In genomic region chr9:35057271-35057620, GRCh38 we compare ENCODE assay signal across 14 cellular contexts. TPM values are rescaled to one million over a fixed set of nuclear protein-coding genes. Genes with fewer than 3 reads are reported as not detected.
DNase-seq lines count a peak whose midpoint lies in the region; ATAC-seq, FAIRE-seq and TF ChIP-seq lines count a peak whose summit lies in the region.
"Had no signal": no experiment of that assay in that cellular context is flagged by ENCODE, and none has a peak within 500 bp of the region (broad histone marks: within the 10 kb centered on the region; RNA-seq: fewer than 3 reads in every experiment).

No MANE protein-coding gene starts in this region.

- TF ChIP-seq RAD21 in GM12878 (IDR thresholded peaks at IDR 0.05; ENCODE audit: insufficient read depth, low read depth, low read length) = no peak

- H3K9ac ChIP-seq in GM12878 (ENCODE audit: control insufficient read depth, insufficient read depth, low read length) = no peak overlapping the region

- FAIRE-seq in GM12878 (lab: Jason Lieb, UNC) = no peak
- FAIRE-seq: A204.1 had no signal

- DNase-seq in activated T-cell treated with anti-CD3 and anti-CD28 coated beads, Interleukin-2, amount 50 U/mL, for 24 hours = no peak
- no peak for DNase-seq in activated T-cell treated with anti-CD3 and anti-CD28 coated beads, Interleukin-2, amount 50 U/mL, for 1 hour
- DNase-seq in CD4-positive, alpha-beta memory T cell = no peak
- no peak for DNase-seq in GM12878 (ENCODE audit: low read depth, low spot score)
- no peak for DNase-seq in stimulated activated CD4-positive, alpha-beta T cell treated with anti-CD3 and anti-CD28 coated beads, Interleukin-4, amount 100 ng/mL, for 4 hours
- DNase-seq: DMS53, H9, NCI-H2029, NCI-H2171 treated with DMSO at 0.1 percent for 48 hours, NCI-H774, PC-9 had no signal

- H3K36me3 ChIP-seq in CD4-positive, alpha-beta memory T cell (ENCODE audit: insufficient read depth, low read length) = peaks cover 66% of the 10 kb centered on the region
- H3K36me3 ChIP-seq in GM12878 (ENCODE audit: control insufficient read depth in 2 of 2, insufficient read depth in 2 of 2, low read length in 1 of 2) = peaks cover 35 to 52% of the 10 kb centered on the region in 2 experiments

- H3K27me3 ChIP-seq in CD4-positive, alpha-beta memory T cell (ENCODE audit: insufficient read depth, low read length) = no peaks in the 10 kb centered on the region
- H3K27me3 ChIP-seq in GM12878 (replicated peaks in 1 of 2; ENCODE audit: control insufficient read depth in 2 of 2, insufficient read depth in 2 of 2, low read length in 1 of 2) = no peaks in the 10 kb centered on the region

- no peaks in the 10 kb centered on the region for H3K4me1 Mint-ChIP-seq in activated T-cell treated with anti-CD3 and anti-CD28 coated beads, Interleukin-2, amount 50 U/mL, for 24 hours (ENCODE audit: low read depth)
- peaks cover 0 to 7% (median under 1%) of the 10 kb centered on the region in 4 donors for H3K4me1 Mint-ChIP-seq in CD4-positive, alpha-beta memory T cell
- H3K4me1 Mint-ChIP-seq: H9 had no signal

- WGBS in GM12878 (ENCODE audit: insufficient coverage, insufficient replicate concordance, low lambda C conversion rate, missing lambda C conversion rate) = 93% methylated on average over 8 of the region's 8 CpGs

- intact Hi-C loops in CD4-positive, alpha-beta memory T cell (cut with micrococcal nuclease) = no loop called here
- intact Hi-C loops in GM12878 (cut with micrococcal nuclease; ENCODE audit: unreplicated experiment) = no loop called here

- H2AFZ ChIP-seq in GM12878 (ENCODE audit: control insufficient read depth, low read depth, low read length) = no peak overlapping the region
- H2AFZ ChIP-seq: PC-9 had no signal

- in situ Hi-C loops in GM12878 (cut with MboI) = no loop called here

- no peak overlapping the region for H3K27ac ChIP-seq in CD4-positive, alpha-beta memory T cell (ENCODE audit: low read depth, low read length)
- no peak overlapping the region for H3K27ac ChIP-seq in GM12878 (ENCODE audit: control insufficient read depth, insufficient read depth)
- H3K27ac ChIP-seq: C4-2B, PC-9 had no signal

- ATAC-seq in GM12878 (no peak), GM21737 (IDR thresholded peaks at IDR 0.05; ENCODE audit: unreplicated experiment) (no peak)

- CTCF ChIA-PET in CD4-positive, alpha-beta memory T cell (lab: Charles Lee; ENCODE audit: partially characterized antibody) = no interaction called here
- CTCF ChIA-PET in GM12878 (lab: Yijun Ruan, JAX) = no interaction called here

- H3K4me1 ChIP-seq in CD4-positive, alpha-beta memory T cell (ENCODE audit: insufficient read depth, low read length) = no peaks in the 10 kb centered on the region
- H3K4me1 ChIP-seq in GM12878 (ENCODE audit: control insufficient read depth, insufficient read depth, low read length) = no peaks in the 10 kb centered on the region

- SMC1A ChIA-PET in GM12878 (lab: Charles Lee; ENCODE audit: uncharacterized antibody, unreplicated experiment) = no interaction called here

- H3K4me3 Mint-ChIP-seq in activated T-cell treated with anti-CD3 and anti-CD28 coated beads, Interleukin-2, amount 50 U/mL, for 24 hours = no peak overlapping the region
- H3K4me3 Mint-ChIP-seq in CD4-positive, alpha-beta memory T cell = no peak overlapping the region
- H3K4me3 Mint-ChIP-seq: H9 had no signal

- no peak for TF ChIP-seq CTCF in GM12878 (IDR thresholded peaks at IDR 0.05 in 2 of 3, conservative IDR thresholded peaks at IDR 0.05 in 1 of 3; ENCODE audit: control insufficient read depth in 2 of 3, extremely low read depth in 1 of 3, insufficient read depth in 1 of 3, low read depth in 3 of 3, low read length in 3 of 3)

- H3K4me2 ChIP-seq in GM12878 (ENCODE audit: control insufficient read depth, insufficient read depth) = no peak overlapping the region
- H3K4me2 ChIP-seq: PC-9 had no signal

- RAD21 ChIA-PET in GM12878 (lab: Charles Lee; ENCODE audit: unreplicated experiment) = interaction anchor here (1.3 kb wide), 1 partner anchor 158 kb away, joined by 4 read pairs; no protein-coding TSS in a partner anchor

- H3K9me3 Mint-ChIP-seq in activated T-cell treated with anti-CD3 and anti-CD28 coated beads, Interleukin-2, amount 50 U/mL, for 24 hours = no peaks in the 10 kb centered on the region
- H3K9me3 Mint-ChIP-seq in CD4-positive, alpha-beta memory T cell = no peaks in the 10 kb centered on the region
- H3K9me3 Mint-ChIP-seq: H9 had no signal

- no peaks in the 10 kb centered on the region for H3K27me3 Mint-ChIP-seq in activated T-cell treated with anti-CD3 and anti-CD28 coated beads, Interleukin-2, amount 50 U/mL, for 24 hours
- no peaks in the 10 kb centered on the region for H3K27me3 Mint-ChIP-seq in CD4-positive, alpha-beta memory T cell

- no peaks in the 10 kb centered on the region; the same call in 1 of the 2 replicates for H3K79me2 ChIP-seq in GM12878 (ENCODE audit: control insufficient read depth, insufficient read depth, low read length)

- peaks cover 3% of the 10 kb centered on the region; the same call in 1 of the 2 replicates for H4K20me1 ChIP-seq in GM12878 (ENCODE audit: control insufficient read depth, insufficient read depth)

- TF ChIP-seq EP300 in GM12878 (IDR thresholded peaks at IDR 0.05; ENCODE audit: borderline replicate concordance in 1 of 2, control insufficient read depth in 1 of 2, low read depth in 2 of 2, low read length in 2 of 2) = no peak

- BruUV-seq in GM12878 (replicated peaks; lab: Mats Ljungman, UMichigan) = no TSS peak

- H3K4me3 ChIP-seq in CD4-positive, alpha-beta memory T cell (ENCODE audit: low read length in 2 of 2) = no peak overlapping the region
- no peak overlapping the region for H3K4me3 ChIP-seq in GM12878
- H3K4me3 ChIP-seq: PC-9 had no signal

- H3K9me3 ChIP-seq in CD4-positive, alpha-beta memory T cell (ENCODE audit: control insufficient read depth in 1 of 2, low read length in 2 of 2) = no peaks in the 10 kb centered on the region
- no peaks in the 10 kb centered on the region for H3K9me3 ChIP-seq in GM12878 (replicated peaks; ENCODE audit: control insufficient read depth, insufficient read depth, low read length)

- POLR2A ChIA-PET in CD4-positive, alpha-beta memory T cell (lab: Charles Lee; ENCODE audit: partially characterized antibody) = no interaction called here
- POLR2A ChIA-PET in GM12878 (lab: Charles Lee) = no interaction called here

- H3K36me3 Mint-ChIP-seq in activated T-cell treated with anti-CD3 and anti-CD28 coated beads, Interleukin-2, amount 50 U/mL, for 24 hours (ENCODE audit: low read depth) = peaks cover 98% of the 10 kb centered on the region
- H3K36me3 Mint-ChIP-seq in CD4-positive, alpha-beta memory T cell = peaks cover 73 to 94% of the 10 kb centered on the region in 2 donors

- H3K27ac Mint-ChIP-seq in activated T-cell treated with anti-CD3 and anti-CD28 coated beads, Interleukin-2, amount 50 U/mL, for 24 hours = peak overlapping the region; percentile 51
- H3K27ac Mint-ChIP-seq in CD4-positive, alpha-beta memory T cell = peak overlapping the region in 5 of 7 donors; percentile 19 to 57 (median 41)

- peak; percentile 43; the same call in 1 of the 2 replicates for TF ChIP-seq POLR2A in GM12878 (IDR thresholded peaks at IDR 0.05; ENCODE audit: low read depth, low read length)

RNA-seq across cellular contexts. Expression of gene VCP, which starts 15.2 kb away (rescaled TPM):
- 100 to 1,000 TPM; 156 to 157 TPM for total RNA-seq in CD4-positive, alpha-beta memory T cell
- polyA plus RNA-seq in CD4-positive, alpha-beta memory T cell = 100 to 1,000 TPM; 195 to 206 TPM
- 152 and 164 TPM in 2 replicates for total RNA-seq in GM12878 (2013; cell fraction: nucleolus; rRNA removed)
- total RNA-seq in GM12878 (2014; rRNA removed) (314 and 327 TPM in 2 replicates), GM12878 (2014; rRNA removed; fragmentation: Illumina TruSeq; extraction: Trizol) (214 and 236 TPM in 2 replicates), GM12878 (2021) (245 and 247 TPM in 2 replicates)
- 109 TPM for polyA plus RNA-seq in GM12878 (2011; ENCODE audit: low read depth)
- polyA plus RNA-seq in GM12878 (2011; rRNA removed) (235 and 302 TPM in 2 replicates), GM12878 (2014; fragmentation: Illumina TruSeq; extraction: Trizol) (202 and 241 TPM in 2 replicates), GM12878 (2014; fragmentation: Nextera tagmentation; extraction: Ambion mirVana) (10 to 100 TPM in 1 of 2 experiments, 1 to 10 TPM in 1; 7.4 to 22.3 TPM), GM12878 (2014; rRNA removed) (171 and 191 TPM in 2 replicates), GM12878 (2016; fragmentation: Nextera tagmentation; extraction: Ambion mirVana) (100 to 1,000 TPM; 306 to 317 TPM)
- 229 and 318 TPM in 2 replicates for polyA plus RNA-seq in GM12878 (2011; cell fraction: cytosol; rRNA removed)
- 222 and 297 TPM in 2 replicates for polyA plus RNA-seq in GM12878 (2011; cell fraction: nucleus; rRNA removed)
- polyA plus RNA-seq in GM12878 (2012) = 160 and 192 TPM in 2 replicates
- 402 and 430 TPM in 2 replicates for polyA minus RNA-seq in GM12878 (2011; rRNA and poly(A)+ RNA removed)
- polyA minus RNA-seq in GM12878 (2011; cell fraction: cytosol; rRNA and poly(A)+ RNA removed) = 128 and 166 TPM in 2 replicates
- polyA minus RNA-seq in GM12878 (2011; cell fraction: nucleus; rRNA and poly(A)+ RNA removed) = 99.5 and 186 TPM in 2 replicates

RNA-seq across cellular contexts. Expression of gene FANCG, which starts 22.5 kb away (rescaled TPM):
- total RNA-seq in CD4-positive, alpha-beta memory T cell = 10 to 100 TPM; 24.0 to 27.9 TPM
- polyA plus RNA-seq in CD4-positive, alpha-beta memory T cell = 10 to 100 TPM in 1 of 2 donors, 1 to 10 TPM in 1; 2.9 to 12.5 TPM
- total RNA-seq in GM12878 (2013; cell fraction: nucleolus; rRNA removed) = 62.9 and 69.6 TPM in 2 replicates
- total RNA-seq in GM12878 (2014; rRNA removed) (45.0 and 45.9 TPM in 2 replicates), GM12878 (2014; rRNA removed; fragmentation: Illumina TruSeq; extraction: Trizol) (39.5 TPM in 2 replicates), GM12878 (2021) (59.0 and 66.5 TPM in 2 replicates)
- 24.4 TPM for polyA plus RNA-seq in GM12878 (2011; ENCODE audit: low read depth)
- polyA plus RNA-seq in GM12878 (2011; rRNA removed) (27.2 and 33.7 TPM in 2 replicates), GM12878 (2014; fragmentation: Illumina TruSeq; extraction: Trizol) (49.7 and 54.8 TPM in 2 replicates), GM12878 (2014; fragmentation: Nextera tagmentation; extraction: Ambion mirVana) (10 to 100 TPM; 16.4 to 24.2 TPM), GM12878 (2014; rRNA removed) (45.8 and 54.7 TPM in 2 replicates), GM12878 (2016; fragmentation: Nextera tagmentation; extraction: Ambion mirVana) (10 to 100 TPM; 76.9 to 78.7 TPM)
- 37.5 and 43.1 TPM in 2 replicates for polyA plus RNA-seq in GM12878 (2011; cell fraction: cytosol; rRNA removed)
- polyA plus RNA-seq in GM12878 (2011; cell fraction: nucleus; rRNA removed) = 153 and 180 TPM in 2 replicates
- polyA plus RNA-seq in GM12878 (2012) = 34.4 and 41.0 TPM in 2 replicates
- 30.6 and 40.0 TPM in 2 replicates for polyA minus RNA-seq in GM12878 (2011; rRNA and poly(A)+ RNA removed)
- polyA minus RNA-seq in GM12878 (2011; cell fraction: cytosol; rRNA and poly(A)+ RNA removed) = 15.1 and 15.5 TPM in 2 replicates
- 59.7 and 103 TPM in 2 replicates for polyA minus RNA-seq in GM12878 (2011; cell fraction: nucleus; rRNA and poly(A)+ RNA removed)

RNA-seq across cellular contexts. Expression of gene PIGO, which starts 39.1 kb away (rescaled TPM):
- 10 to 100 TPM; 23.4 to 29.7 TPM for total RNA-seq in CD4-positive, alpha-beta memory T cell
- 10 to 100 TPM; 17.9 to 25.2 TPM for polyA plus RNA-seq in CD4-positive, alpha-beta memory T cell
- total RNA-seq in GM12878 (2013; cell fraction: nucleolus; rRNA removed) = 34.5 and 37.3 TPM in 2 replicates
- total RNA-seq in GM12878 (2014; rRNA removed) (18.4 and 19.0 TPM in 2 replicates), GM12878 (2014; rRNA removed; fragmentation: Illumina TruSeq; extraction: Trizol) (7.6 and 8.2 TPM in 2 replicates), GM12878 (2021) (19.9 and 23.2 TPM in 2 replicates)
- 8.0 TPM for polyA plus RNA-seq in GM12878 (2011; ENCODE audit: low read depth)
- polyA plus RNA-seq in GM12878 (2011; rRNA removed) (11.9 and 21.2 TPM in 2 replicates), GM12878 (2014; fragmentation: Illumina TruSeq; extraction: Trizol) (12.9 and 16.7 TPM in 2 replicates), GM12878 (2014; fragmentation: Nextera tagmentation; extraction: Ambion mirVana) (10 to 100 TPM in 1 of 2 experiments, 1 to 10 TPM in 1; 8.3 to 13.1 TPM), GM12878 (2014; rRNA removed) (16.7 and 17.8 TPM in 2 replicates), GM12878 (2016; fragmentation: Nextera tagmentation; extraction: Ambion mirVana) (10 to 100 TPM; 22.3 to 23.3 TPM)
- polyA plus RNA-seq in GM12878 (2011; cell fraction: cytosol; rRNA removed) = 19.9 and 24.8 TPM in 2 replicates
- 45.1 and 49.3 TPM in 2 replicates for polyA plus RNA-seq in GM12878 (2011; cell fraction: nucleus; rRNA removed)
- polyA plus RNA-seq in GM12878 (2012) = 11.5 and 13.8 TPM in 2 replicates
- polyA minus RNA-seq in GM12878 (2011; rRNA and poly(A)+ RNA removed) = 21.7 and 25.2 TPM in 2 replicates
- polyA minus RNA-seq in GM12878 (2011; cell fraction: cytosol; rRNA and poly(A)+ RNA removed) = 6.8 and 9.7 TPM in 2 replicates
- 17.8 and 26.6 TPM in 2 replicates for polyA minus RNA-seq in GM12878 (2011; cell fraction: nucleus; rRNA and poly(A)+ RNA removed)

RNA-seq across cellular contexts. Expression of gene STOML2, which starts 45.7 kb away (rescaled TPM):
- total RNA-seq in CD4-positive, alpha-beta memory T cell = 10 to 100 TPM; 42.9 to 45.3 TPM
- 100 to 1,000 TPM in 1 of 2 donors, 10 to 100 TPM in 1; 92.4 to 140 TPM for polyA plus RNA-seq in CD4-positive, alpha-beta memory T cell
- 21.3 and 29.4 TPM in 2 replicates for total RNA-seq in GM12878 (2013; cell fraction: nucleolus; rRNA removed)
- total RNA-seq in GM12878 (2014; rRNA removed) (242 and 261 TPM in 2 replicates), GM12878 (2014; rRNA removed; fragmentation: Illumina TruSeq; extraction: Trizol) (117 and 121 TPM in 2 replicates), GM12878 (2021) (209 and 210 TPM in 2 replicates)
- 75.9 TPM for polyA plus RNA-seq in GM12878 (2011; ENCODE audit: low read depth)
- polyA plus RNA-seq in GM12878 (2011; rRNA removed) (123 and 204 TPM in 2 replicates), GM12878 (2014; fragmentation: Illumina TruSeq; extraction: Trizol) (140 and 165 TPM in 2 replicates), GM12878 (2014; fragmentation: Nextera tagmentation; extraction: Ambion mirVana) (100 to 1,000 TPM; 112 to 148 TPM), GM12878 (2014; rRNA removed) (246 and 263 TPM in 2 replicates), GM12878 (2016; fragmentation: Nextera tagmentation; extraction: Ambion mirVana) (100 to 1,000 TPM; 280 to 284 TPM)
- polyA plus RNA-seq in GM12878 (2011; cell fraction: cytosol; rRNA removed) = 233 and 279 TPM in 2 replicates
- polyA plus RNA-seq in GM12878 (2011; cell fraction: nucleus; rRNA removed) = 200 and 246 TPM in 2 replicates
- 104 and 127 TPM in 2 replicates for polyA plus RNA-seq in GM12878 (2012)
- 108 and 114 TPM in 2 replicates for polyA minus RNA-seq in GM12878 (2011; rRNA and poly(A)+ RNA removed)
- polyA minus RNA-seq in GM12878 (2011; cell fraction: cytosol; rRNA and poly(A)+ RNA removed) = 30.3 and 40.3 TPM in 2 replicates
- polyA minus RNA-seq in GM12878 (2011; cell fraction: nucleus; rRNA and poly(A)+ RNA removed) = 44.2 and 45.6 TPM in 2 replicates

RNA-seq across cellular contexts. Expression of gene ATOSB, which starts 58.4 kb away (rescaled TPM):
- 1 to 10 TPM; 8.6 to 9.1 TPM for total RNA-seq in CD4-positive, alpha-beta memory T cell
- polyA plus RNA-seq in CD4-positive, alpha-beta memory T cell = 10 to 100 TPM in 1 of 2 donors, 1 to 10 TPM in 1; 3.7 to 10.1 TPM
- total RNA-seq in GM12878 (2013; cell fraction: nucleolus; rRNA removed) = 8.9 and 9.9 TPM in 2 replicates
- total RNA-seq in GM12878 (2014; rRNA removed) (2.3 and 3.6 TPM in 2 replicates), GM12878 (2014; rRNA removed; fragmentation: Illumina TruSeq; extraction: Trizol) (1.8 and 1.9 TPM in 2 replicates), GM12878 (2021) (2.2 and 3.2 TPM in 2 replicates)
- polyA plus RNA-seq in GM12878 (2011; ENCODE audit: low read depth) = 1.5 TPM
- polyA plus RNA-seq in GM12878 (2011; rRNA removed) (4.4 and 5.4 TPM in 2 replicates), GM12878 (2014; fragmentation: Illumina TruSeq; extraction: Trizol) (2.5 and 2.6 TPM in 2 replicates), GM12878 (2014; fragmentation: Nextera tagmentation; extraction: Ambion mirVana) (under 1 TPM; 0.60 to 0.62 TPM), GM12878 (2014; rRNA removed) (2.7 and 3.6 TPM in 2 replicates), GM12878 (2016; fragmentation: Nextera tagmentation; extraction: Ambion mirVana) (1 to 10 TPM; 1.9 to 2.5 TPM)
- polyA plus RNA-seq in GM12878 (2011; cell fraction: cytosol; rRNA removed) = 8.1 and 8.5 TPM in 2 replicates
- 14.5 and 20.7 TPM in 2 replicates for polyA plus RNA-seq in GM12878 (2011; cell fraction: nucleus; rRNA removed)
- 3.5 and 4.7 TPM in 2 replicates for polyA plus RNA-seq in GM12878 (2012)
- polyA minus RNA-seq in GM12878 (2011; rRNA and poly(A)+ RNA removed) = 4.0 and 5.5 TPM in 2 replicates
- polyA minus RNA-seq in GM12878 (2011; cell fraction: cytosol; rRNA and poly(A)+ RNA removed) = 1.7 and 2.4 TPM in 2 replicates
- 3.0 and 5.5 TPM in 2 replicates for polyA minus RNA-seq in GM12878 (2011; cell fraction: nucleus; rRNA and poly(A)+ RNA removed)
